15 cellular contexts compared by ENCODE assay signal in genomic region chr13:90008707-90009149, GRCh38.
"Had no signal": no experiment of that assay in that cellular context is flagged by ENCODE, and none has a peak within 500 bp of the region (broad histone marks: within the 10 kb centered on the region; RNA-seq: fewer than 3 reads in every experiment).

No MANE protein-coding gene starts in this region.

- FAIRE-seq: keratinocyte had no signal

- DNase-seq: activated CD4-positive, alpha-beta memory T cell treated with anti-CD3 and anti-CD28 coated beads, Interleukin-2, amount 10 ng/mL, durations not matched to agents 7 days and 5 days; activated gamma-delta T cell treated with Interleukin-2 at 50 U/mL for 16 hours; activated naive CD8-positive, alpha-beta T cell treated with anti-CD3 and anti-CD28 coated beads for 36 hours; activated T-cell treated with anti-CD3 and anti-CD28 coated beads, Interleukin-2, amount 50 U/mL, for 72 hours; hippocampal formation; left ventricle myocardium superior; retina; T-helper 9 cell; tibial artery had no signal

- H3K79me2 ChIP-seq: parathyroid adenoma had no signal

- H3K9me3 ChIP-seq: vagina had no signal

- H3K27me3 Mint-ChIP-seq: activated CD4-positive, alpha-beta memory T cell treated with anti-CD3 and anti-CD28 coated beads, Interleukin-2, amount 10 ng/mL, durations not matched to agents 7 days and 5 days; activated naive CD8-positive, alpha-beta T cell treated with anti-CD3 and anti-CD28 coated beads for 36 hours; stimulated activated memory B cell treated with anti-CD40 and anti-IgM and Interleukin-4, amounts not matched to agents 10 μg/mL and 1 μg/mL and 100 μg/mL, for 72 hours had no signal

- H3K4me1 ChIP-seq: parathyroid adenoma, tibial artery, vagina had no signal

- H3K36me3 ChIP-seq: tibial artery, vagina had no signal

- H3K9ac ChIP-seq: parathyroid adenoma had no signal

- H3K36me3 Mint-ChIP-seq: activated naive CD8-positive, alpha-beta T cell treated with anti-CD3 and anti-CD28 coated beads for 36 hours; stimulated activated memory B cell treated with anti-CD40 and anti-IgM and Interleukin-4, amounts not matched to agents 10 μg/mL and 1 μg/mL and 100 μg/mL, for 72 hours had no signal

- H3K4me3 Mint-ChIP-seq: activated CD4-positive, alpha-beta memory T cell treated with anti-CD3 and anti-CD28 coated beads, Interleukin-2, amount 10 ng/mL, durations not matched to agents 7 days and 5 days; activated naive CD8-positive, alpha-beta T cell treated with anti-CD3 and anti-CD28 coated beads for 36 hours; activated T-cell treated with anti-CD3 and anti-CD28 coated beads, Interleukin-2, amount 50 U/mL, for 72 hours; neural crest cell; stimulated activated memory B cell treated with anti-CD40 and anti-IgM and Interleukin-4, amounts not matched to agents 10 μg/mL and 1 μg/mL and 100 μg/mL, for 72 hours had no signal

- H2AFZ ChIP-seq: parathyroid adenoma had no signal

- H3K4me3 ChIP-seq: tibial artery, vagina had no signal

- H3K27me3 ChIP-seq: tibial artery, vagina had no signal

- H3K9me3 Mint-ChIP-seq: stimulated activated memory B cell treated with anti-CD40 and anti-IgM and Interleukin-4, amounts not matched to agents 10 μg/mL and 1 μg/mL and 100 μg/mL, for 72 hours had no signal

- ATAC-seq: activated T-cell treated with anti-CD3 and anti-CD28 coated beads, Interleukin-2, amount 50 U/mL, for 72 hours; esophagus mucosa; left ventricle myocardium superior; stimulated activated memory B cell treated with anti-CD40 and anti-IgM and Interleukin-4, amounts not matched to agents 10 μg/mL and 1 μg/mL and 100 μg/mL, for 72 hours had no signal

- H3K27ac Mint-ChIP-seq: activated CD4-positive, alpha-beta memory T cell treated with anti-CD3 and anti-CD28 coated beads, Interleukin-2, amount 10 ng/mL, durations not matched to agents 7 days and 5 days; activated naive CD8-positive, alpha-beta T cell treated with anti-CD3 and anti-CD28 coated beads for 36 hours; activated T-cell treated with anti-CD3 and anti-CD28 coated beads, Interleukin-2, amount 50 U/mL, for 72 hours; stimulated activated memory B cell treated with anti-CD40 and anti-IgM and Interleukin-4, amounts not matched to agents 10 μg/mL and 1 μg/mL and 100 μg/mL, for 72 hours had no signal

- H3K27ac ChIP-seq: parathyroid adenoma, tibial artery, vagina had no signal

- H3K4me1 Mint-ChIP-seq: activated CD4-positive, alpha-beta memory T cell treated with anti-CD3 and anti-CD28 coated beads, Interleukin-2, amount 10 ng/mL, durations not matched to agents 7 days and 5 days; activated naive CD8-positive, alpha-beta T cell treated with anti-CD3 and anti-CD28 coated beads for 36 hours; neural crest cell; stimulated activated memory B cell treated with anti-CD40 and anti-IgM and Interleukin-4, amounts not matched to agents 10 μg/mL and 1 μg/mL and 100 μg/mL, for 72 hours had no signal
